17 cellular contexts compared by ENCODE assay signal in the genomic region with DNA sequence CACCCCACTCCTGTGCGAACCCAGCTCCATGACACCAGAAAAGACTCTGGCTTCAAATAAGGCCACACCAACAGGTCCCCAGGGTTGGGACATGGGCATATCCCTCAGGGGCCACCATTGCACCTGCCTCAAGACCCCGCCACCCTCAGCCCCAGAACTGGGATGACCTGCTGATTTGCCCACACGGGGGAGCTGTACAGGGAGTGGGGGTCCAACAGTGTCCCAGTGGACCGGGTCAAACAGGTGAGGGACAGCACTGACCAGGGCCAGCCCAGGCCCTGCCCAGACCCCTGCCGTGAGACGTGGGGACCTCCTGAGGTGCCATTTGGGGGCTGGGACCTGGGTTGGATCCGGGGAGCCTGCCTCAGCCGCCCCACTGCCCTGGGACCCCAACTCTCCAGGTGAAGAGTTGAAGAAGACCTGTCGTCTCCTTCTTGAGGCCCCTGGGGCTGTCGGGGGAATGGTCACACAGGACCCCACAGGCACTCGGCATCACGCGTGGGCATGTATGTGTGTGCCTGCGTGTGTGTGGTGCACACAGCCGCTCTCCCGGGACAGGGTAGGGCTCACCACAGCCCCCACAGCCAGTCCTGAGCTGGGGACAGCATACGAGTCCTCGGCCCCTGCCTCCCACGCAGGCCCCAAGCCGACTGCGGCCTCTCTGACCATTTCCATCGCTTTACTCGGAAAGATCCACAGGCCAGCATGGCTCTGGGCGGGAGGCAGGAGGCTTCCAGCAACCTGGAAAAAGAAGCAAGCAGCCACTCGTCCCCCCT. TPM values are rescaled to one million over a fixed set of nuclear protein-coding genes. Genes with fewer than 3 reads are reported as not detected.
A peak's percentile ranks its signal among the peaks of the same experiment; 100 is the strongest.
DNase-seq lines count a peak whose midpoint lies in the region; ATAC-seq and TF ChIP-seq lines count a peak whose summit lies in the region.
"Had no signal": no experiment of that assay in that cellular context is flagged by ENCODE, and none has a peak within 500 bp of the region (broad histone marks: within the 10 kb centered on the region; RNA-seq: fewer than 3 reads in every experiment).

No MANE protein-coding gene starts in this region.

- no peaks in the 10 kb centered on the region for H3K9me3 ChIP-seq in mucosa of descending colon
- H3K9me3 ChIP-seq: adrenal gland, BE2C had no signal

- no peak overlapping the region for H3K4me3 Mint-ChIP-seq in T-helper 2 cell treated with Interferon-gamma antibody and Interleukin-4, amounts not matched to agents 5 μg/mL and 100 μg/mL, for 36 hours
- no peak overlapping the region for H3K4me3 Mint-ChIP-seq in WTC11
- H3K4me3 Mint-ChIP-seq: T-cell had no signal

- peaks cover 3% of the 10 kb centered on the region for H3K4me1 Mint-ChIP-seq in T-helper 2 cell treated with Interferon-gamma antibody and Interleukin-4, amounts not matched to agents 5 μg/mL and 100 μg/mL, for 36 hours (ENCODE audit: low read depth)
- no peaks in the 10 kb centered on the region for H3K4me1 Mint-ChIP-seq in WTC11

- intact Hi-C loops in mucosa of descending colon (cut with DNase I, micrococcal nuclease): no loop called here

- H3K4me1 ChIP-seq in mucosa of descending colon (ENCODE audit: low read depth): no peaks in the 10 kb centered on the region
- H3K4me1 ChIP-seq: adrenal gland, BE2C, foreskin keratinocyte had no signal

- peaks cover 6% of the 10 kb centered on the region for H3K9me3 Mint-ChIP-seq in T-helper 2 cell treated with Interferon-gamma antibody and Interleukin-4, amounts not matched to agents 5 μg/mL and 100 μg/mL, for 36 hours
- peaks cover 13% of the 10 kb centered on the region for H3K9me3 Mint-ChIP-seq in WTC11
- H3K9me3 Mint-ChIP-seq: T-cell had no signal

- ATAC-seq in WTC11 (0 out of 2 replicates have a peak, but pooled peaks have one; percentile 28), mucosa of descending colon (no peak), HG02981 (IDR thresholded peaks at IDR 0.05; ENCODE audit: unreplicated experiment) (no peak), HG02938 (IDR thresholded peaks at IDR 0.05; ENCODE audit: unreplicated experiment) (no peak), GM18520 (IDR thresholded peaks at IDR 0.05; ENCODE audit: unreplicated experiment) (no peak)
- ATAC-seq: foreskin keratinocyte had no signal

- no peaks in the 10 kb centered on the region for H3K36me3 Mint-ChIP-seq in T-helper 2 cell treated with Interferon-gamma antibody and Interleukin-4, amounts not matched to agents 5 μg/mL and 100 μg/mL, for 36 hours (ENCODE audit: low read depth)
- no peaks in the 10 kb centered on the region for H3K36me3 Mint-ChIP-seq in WTC11
- H3K36me3 Mint-ChIP-seq: naive thymus-derived CD8-positive, alpha-beta T cell; T-cell had no signal

- POLR2A ChIA-PET in WTC11 (lab: Charles Lee): no interaction called here

- peak; percentile 6 for TF ChIP-seq CTCF in GM12864 (IDR thresholded peaks at IDR 0.05; ENCODE audit: low read depth, low read length, missing control alignments)
- TF ChIP-seq CTCF in WTC11 (IDR thresholded peaks at IDR 0.05): no peak
- no peak for TF ChIP-seq CTCF in mucosa of descending colon (IDR thresholded peaks at IDR 0.05)

- DNase-seq in T-helper 2 cell treated with Interferon-gamma antibody and Interleukin-4, amounts not matched to agents 5 μg/mL and 100 μg/mL, for 36 hours (ENCODE audit: low spot score): no peak
- no peak for DNase-seq in T-helper 2 cell
- no peak for DNase-seq in GM12864 (ENCODE audit: low read depth)
- DNase-seq in WTC11 (ENCODE audit: low spot score): no peak
- peak in 2 of 3 donors; percentile 17 to 20 for DNase-seq in mucosa of descending colon
- DNase-seq: adrenal gland, BE2C, foreskin keratinocyte, GOT3, mesenchymal stem cell, NCI-H2029, NCI-H446 treated with DMSO at 0.1 percent for 48 hours had no signal

- peak overlapping the region; percentile 56 for H3K27ac Mint-ChIP-seq in T-helper 2 cell treated with Interferon-gamma antibody and Interleukin-4, amounts not matched to agents 5 μg/mL and 100 μg/mL, for 36 hours
- H3K27ac Mint-ChIP-seq in WTC11: no peak overlapping the region

- H3K36me3 ChIP-seq in mucosa of descending colon (ENCODE audit: low read depth): no peaks in the 10 kb centered on the region
- H3K36me3 ChIP-seq: adrenal gland, BE2C had no signal

- H3K4me3 ChIP-seq in GM12864 (ENCODE audit: low read depth, low read length): no peak overlapping the region
- no peak overlapping the region for H3K4me3 ChIP-seq in mucosa of descending colon
- H3K4me3 ChIP-seq: adrenal gland had no signal

- CTCF ChIA-PET in WTC11 (lab: Charles Lee): interaction anchor here (1.4 to 1.6 kb wide), 2 partner anchors 10 to 58 kb away, joined by 3 to 7 read pairs; no protein-coding TSS in a partner anchor

- H3K27me3 Mint-ChIP-seq in T-helper 2 cell treated with Interferon-gamma antibody and Interleukin-4, amounts not matched to agents 5 μg/mL and 100 μg/mL, for 36 hours (ENCODE audit: low read depth): no peaks in the 10 kb centered on the region
- H3K27me3 Mint-ChIP-seq in WTC11 (ENCODE audit: low read depth): no peaks in the 10 kb centered on the region
- H3K27me3 Mint-ChIP-seq: naive thymus-derived CD8-positive, alpha-beta T cell; T-cell had no signal

TF ChIP-seq in WTC11, 78 proteins besides CTCF, POLR2A, EP300 and RAD21:
- TF ChIP-seq NFATC4 (CRISPR knock-in tag; IDR thresholded peaks at IDR 0.05) (no peak), USF2 (CRISPR knock-in tag; IDR thresholded peaks at IDR 0.05) (no peak), FOXJ3 (CRISPR knock-in tag; IDR thresholded peaks at IDR 0.05; ENCODE audit: borderline replicate concordance) (no peak), ATF1 (CRISPR knock-in tag; IDR thresholded peaks at IDR 0.05) (no peak)

RNA-seq across cellular contexts. Expression of gene ZNF469, which starts 34.2 kb away (rescaled TPM):
- total RNA-seq in WTC11 (2021) (1.8 to 3.2 TPM (median 2.4 TPM) in 3 replicates), mucosa of descending colon (1 to 10 TPM in 1 of 3 donors, under 1 TPM in 2; 0.35 to 1.4 (median 0.51) TPM)

Comparison
In these comparisons a context has a peak if more than half of its experiments do, and no peak if none do; other contexts are left out.
1. DNase-seq: peak in mucosa of descending colon (2 of 3); none in T-helper 2 cell treated with Interferon-gamma antibody and Interleukin-4, amounts not matched to agents 5 μg/mL and 100 μg/mL, for 36 hours (single experiment), T-helper 2 cell (0 of 5), GM12864 (single experiment) and WTC11 (single experiment).